In the genomic region with DNA sequence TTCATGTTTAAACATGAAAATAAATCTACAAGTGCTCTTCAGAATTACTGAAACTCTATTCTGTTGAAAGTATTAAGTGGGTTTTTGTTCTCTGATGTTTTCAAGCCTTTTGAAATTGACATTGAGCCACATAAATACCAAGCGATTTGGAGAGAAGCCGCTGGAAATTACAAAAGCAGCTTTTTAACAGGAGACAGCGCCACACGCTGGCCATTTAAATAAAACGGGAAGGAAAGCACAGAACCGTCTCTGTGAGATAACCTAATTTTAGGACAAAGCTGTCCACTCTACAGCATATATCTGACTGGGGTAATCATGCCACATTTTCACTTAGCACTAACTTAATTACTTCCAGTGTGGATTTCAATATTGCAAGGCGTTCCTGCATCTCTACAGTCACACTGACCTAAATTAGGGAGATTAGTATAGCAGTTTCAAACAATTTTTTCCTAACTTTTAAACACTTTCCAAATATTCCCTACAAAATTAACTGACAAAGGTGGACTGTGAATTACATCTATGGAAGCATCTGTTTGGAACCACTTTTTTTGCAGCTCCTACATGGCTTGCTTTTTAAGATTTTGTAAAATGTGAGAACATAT, we compare ENCODE assay signal across 8 cellular contexts. TPM values are rescaled to one million over a fixed set of nuclear protein-coding genes. Genes with fewer than 3 reads are reported as not detected.
DNase-seq lines count a peak whose midpoint lies in the region; ATAC-seq and TF ChIP-seq lines count a peak whose summit lies in the region.

No MANE protein-coding gene starts in this region.

- no peaks in the 10 kb centered on the region for H3K36me3 Mint-ChIP-seq in osteocyte (ENCODE audit: unreplicated experiment)

- peaks cover 17% of the 10 kb centered on the region for H3K27me3 Mint-ChIP-seq in osteocyte (ENCODE audit: unreplicated experiment)

- H3K9me3 Mint-ChIP-seq in osteocyte (ENCODE audit: unreplicated experiment): no peaks in the 10 kb centered on the region

- in situ Hi-C loops in KBM-7 (cut with MboI; ENCODE audit: low pct_unique_long_range_greater_than_20kb, low sequenced_read_pairs): no loop called here

- no peaks in the 10 kb centered on the region for H3K4me1 Mint-ChIP-seq in osteocyte (ENCODE audit: unreplicated experiment)

- TF ChIP-seq CTCF in epithelial cell of proximal tubule (conservative IDR thresholded peaks at IDR 0.05; ENCODE audit: low read depth, low read length) (peak; percentile 60), osteocyte (IDR thresholded peaks at IDR 0.05) (peak; percentile 80)

- no peak for ATAC-seq in HG03457 (IDR thresholded peaks at IDR 0.05; ENCODE audit: unreplicated experiment)

- H3K4me3 ChIP-seq in epithelial cell of proximal tubule (ENCODE audit: low read depth, low read length): no peak overlapping the region

- H3K4me3 Mint-ChIP-seq in osteocyte (ENCODE audit: unreplicated experiment): no peak overlapping the region

- H3K27ac Mint-ChIP-seq in osteocyte (ENCODE audit: unreplicated experiment): no peak overlapping the region

- peak; percentile 46 to 75 for DNase-seq in NCI-H524 (lab: John Stamatoyannopoulos, UW)
- no peak for DNase-seq in NCI-H524 treated with DMSO at 0.1 percent for 48 hours (lab: John Stamatoyannopoulos, UW)
- DNase-seq in KBM-7: peak; percentile 53
- peak; percentile 23 for DNase-seq in SKM-1 treated with dmso at 0.1 percent for 144 hours (lab: John Stamatoyannopoulos, UW; ENCODE audit: unreplicated experiment)
- DNase-seq in epithelial cell of proximal tubule (ENCODE audit: low read depth): no peak
- DNase-seq in osteocyte (ENCODE audit: extremely low spot score, unreplicated experiment): no peak
- no peak for DNase-seq in HCEC 1CT

RNA-seq across cellular contexts. Expression of a gene that starts 6.8 kb away (rescaled TPM):
- 1.3 and 2.3 TPM in 2 replicates for total RNA-seq in epithelial cell of proximal tubule
- 0.08 TPM in 2 replicates for total RNA-seq in osteocyte

Comparison
In these comparisons a context has a peak if more than half of its experiments do, and no peak if none do; other contexts are left out.
1. DNase-seq: peak in NCI-H524 (2 of 2), KBM-7 (single experiment) and SKM-1 treated with dmso at 0.1 percent for 144 hours (single experiment); none in NCI-H524 treated with DMSO at 0.1 percent for 48 hours (single experiment), epithelial cell of proximal tubule (single experiment), osteocyte (single experiment) and HCEC 1CT (single experiment).